Comparison of ENCODE assay signal across 8 cellular contexts in genomic region chr16:25013751-25014499, GRCh38. TPM values are rescaled to one million over a fixed set of nuclear protein-coding genes. Genes with fewer than 3 reads are reported as not detected.
DNase-seq lines count a peak whose midpoint lies in the region; ATAC-seq and TF ChIP-seq lines count a peak whose summit lies in the region.

No MANE protein-coding gene starts in this region.

- H3K4me3 Mint-ChIP-seq in naive B cell: peak overlapping the region; percentile 88 to 100 (median 96)

- H3K27ac ChIP-seq in caudate nucleus (ENCODE audit: low read depth, low read length): peak overlapping the region; percentile 58

- peak; percentile 55 for ATAC-seq in GM21723 (IDR thresholded peaks at IDR 0.05; ENCODE audit: unreplicated experiment)
- peak; percentile 22 to 33 for ATAC-seq in naive B cell (ENCODE audit: low read depth in 2 of 2)
- ATAC-seq in left colon: no peak

- H3K4me1 Mint-ChIP-seq in naive B cell: peaks cover 69 to 85% (median 71%) of the 10 kb centered on the region in 3 donors

- H3K27me3 Mint-ChIP-seq in naive B cell: no peaks in the 10 kb centered on the region

- H3K27ac Mint-ChIP-seq in naive B cell: peak overlapping the region; percentile 87 to 99 (median 96)

- no peaks in the 10 kb centered on the region for H3K9me3 Mint-ChIP-seq in naive B cell

- H3K36me3 Mint-ChIP-seq in naive B cell: peaks cover 14 to 34% of the 10 kb centered on the region in 2 donors

- TF ChIP-seq CTCF in GM13977 (IDR thresholded peaks at IDR 0.05; ENCODE audit: extremely low read depth, insufficient read depth, missing control alignments) (no peak), LNCaP clone FGC (IDR thresholded peaks at IDR 0.05; ENCODE audit: control insufficient read depth, extremely low read depth, insufficient read depth) (no peak)

- H3K4me3 ChIP-seq in LNCaP clone FGC (ENCODE audit: low read depth, low read length): peak overlapping the region; percentile 63

- in situ Hi-C loops in GM13977 (cut with MboI; ENCODE audit: low pct_unique_long_range_greater_than_20kb, low sequenced_read_pairs, unreplicated experiment): no loop called here

- intact Hi-C loops in left colon (cut with DNase I, micrococcal nuclease): no loop called here

- peak; percentile 74 for DNase-seq in GM13977 (ENCODE audit: low spot score)
- no peak for DNase-seq in LNCaP clone FGC (ENCODE audit: low read depth)
- no peak for DNase-seq in caudate nucleus (lab: John Stamatoyannopoulos, UW)
- DNase-seq in naive B cell: peak; percentile 68
- DNase-seq in DMS 273 treated with DMSO at 0.1 percent for 48 hours (lab: John Stamatoyannopoulos, UW): no peak
- no peak for DNase-seq in left colon
- DNase-seq in NK-92 (lab: John Stamatoyannopoulos, UW; ENCODE audit: unreplicated experiment): no peak

RNA-seq across cellular contexts. Expression of gene ARHGAP17, which starts 1.2 kb away (rescaled TPM):
- polyA plus RNA-seq in naive B cell (ENCODE audit: low read depth in 6 of 6): 100 to 1,000 TPM in 4 of 6 donors, 10 to 100 TPM in 2; 90.5 to 200 (median 115) TPM
- total RNA-seq in left colon: 100 to 1,000 TPM; 107 to 129 TPM

Comparison
In these comparisons a context has a peak if more than half of its experiments do, and no peak if none do; other contexts are left out.
1. DNase-seq: peak in GM13977 (single experiment) and naive B cell (single experiment); none in LNCaP clone FGC (single experiment), caudate nucleus (0 of 61), DMS 273 treated with DMSO at 0.1 percent for 48 hours (single experiment), left colon (0 of 2) and NK-92 (single experiment).